ENCODE assay signal across 21 cellular contexts in genomic region chr3:128367221-128367620, GRCh38.
A peak's percentile ranks its signal among the peaks of the same experiment; 100 is the strongest.
DNase-seq lines count a peak whose midpoint lies in the region; ATAC-seq and TF ChIP-seq lines count a peak whose summit lies in the region.
"Had no signal": no experiment of that assay in that cellular context is flagged by ENCODE, and none has a peak within 500 bp of the region (broad histone marks: within the 10 kb centered on the region; RNA-seq: fewer than 3 reads in every experiment).

No MANE protein-coding gene starts in this region.

- no peaks in the 10 kb centered on the region for H3K9me3 ChIP-seq in heart right ventricle
- no peaks in the 10 kb centered on the region for H3K9me3 ChIP-seq in HEK293 (ENCODE audit: control insufficient read depth, insufficient read depth, low read depth, low read length)
- H3K9me3 ChIP-seq in spleen = no peaks in the 10 kb centered on the region
- H3K9me3 ChIP-seq: SJSA1 had no signal

- H3K4me1 ChIP-seq in heart right ventricle (peaks cover 20 to 83% (median 67%) of the 10 kb centered on the region in 9 donors), HEK293 (ENCODE audit: control insufficient read depth, insufficient read depth, low read length) (no peaks in the 10 kb centered on the region), spleen (peaks cover 0 to 25% (median 11%) of the 10 kb centered on the region in 6 donors)

- ATAC-seq in heart right ventricle (no peak), left cardiac atrium (no peak), GM18511 (IDR thresholded peaks at IDR 0.05; ENCODE audit: unreplicated experiment) (no peak)
- ATAC-seq: HepG2 had no signal

- TF ChIP-seq POLR2A in spleen (IDR thresholded peaks at IDR 0.05) = no peak

- 93 to 94% methylated on average over 5 of the region's 5 CpGs for WGBS in heart right ventricle, 2 donors
- 89 to 100% (median 91%) methylated on average over 3 to 5 of the region's 5 CpGs for WGBS in spleen, 5 donors

- intact Hi-C loops in heart right ventricle (cut with DNase I) (no loop called here), left cardiac atrium (cut with DNase I) (no loop called here), spleen (cut with DNase I; ENCODE audit: low total_unique reads) (no loop called here)

- POLR2A ChIA-PET in HEK293 (lab: Yijun Ruan, JAX) = no interaction called here

- H3K36me3 ChIP-seq in heart right ventricle (peaks cover 0 to 8% (median 0%) of the 10 kb centered on the region in 9 donors), HEK293 (ENCODE audit: control insufficient read depth in 2 of 2, insufficient read depth in 1 of 2, low read length in 2 of 2) (no peaks in the 10 kb centered on the region), spleen (peaks cover 0 to 58% (median 0%) of the 10 kb centered on the region in 6 donors)
- H3K36me3 ChIP-seq: SJSA1 had no signal

- CTCF ChIA-PET in HEK293 (lab: Yijun Ruan, JAX) = no interaction called here

- no peak for DNase-seq in heart right ventricle
- DNase-seq in left cardiac atrium = no peak
- DNase-seq in cerebellum (ENCODE audit: low spot score) = peak; percentile 30
- DNase-seq in spleen = peak; percentile 52
- no peak for DNase-seq in activated CD8-positive, alpha-beta memory T cell treated with anti-CD3 and anti-CD28 coated beads, Interleukin-2, amount 50 U/mL, for 4 hours
- DNase-seq in GM19238 (ENCODE audit: insufficient read length, low spot score) = no peak
- DNase-seq: Calu3; CD8-positive, alpha-beta memory T cell; GF-D8; KBM-7; MM.1S; NCI-H1048; NCI-H1417 treated with DMSO at 0.1 percent for 48 hours; NCI-H1930; NCI-H510A had no signal

- H3K4me3 ChIP-seq in heart right ventricle (no peak overlapping the region), HEK293 (ENCODE audit: low read depth, low read length) (no peak overlapping the region), spleen (no peak overlapping the region)
- H3K4me3 ChIP-seq: SJSA1 had no signal

- H3K27me3 ChIP-seq in heart right ventricle (no peaks in the 10 kb centered on the region), spleen (replicated peaks in 1 of 7) (no peaks in the 10 kb centered on the region)
- H3K27me3 ChIP-seq: SJSA1 had no signal

- H3K27ac ChIP-seq in heart right ventricle = peak overlapping the region in 9 of 10 donors; percentile 36 to 86 (median 76)
- H3K27ac ChIP-seq in HEK293 (ENCODE audit: extremely low read depth, low read depth, low read length) = no peak overlapping the region
- no peak overlapping the region for H3K27ac ChIP-seq in spleen
- H3K27ac ChIP-seq: C4-2B, HL-60, SJSA1 had no signal

- TF ChIP-seq CTCF in heart right ventricle (IDR thresholded peaks at IDR 0.05) (no peak), HEK293 (tag by site-specific recombination; IDR thresholded peaks at IDR 0.05) (no peak), spleen (IDR thresholded peaks at IDR 0.05 in 8 of 11, conservative IDR thresholded peaks at IDR 0.05 in 3 of 11) (no peak)

TF ChIP-seq in HEK293, 187 proteins besides CTCF, POLR2A, EP300 and RAD21:
- TF ChIP-seq ZNF280D (tag by site-specific recombination; IDR thresholded peaks at IDR 0.05) (no peak), ZIC2 (tag by site-specific recombination; IDR thresholded peaks at IDR 0.05) (peak; percentile 62), REST (tag by site-specific recombination; IDR thresholded peaks at IDR 0.05) (no peak), ZNF214 (tag by site-specific recombination; IDR thresholded peaks at IDR 0.05; ENCODE audit: borderline replicate concordance) (no peak)
TF ChIP-seq in HEK293: peak in this region for 1.

Comparison
In these comparisons a context has a peak if more than half of its experiments do, and no peak if none do; other contexts are left out.
1. DNase-seq: peak in cerebellum (single experiment) and spleen (single experiment); none in heart right ventricle (0 of 2), left cardiac atrium (single experiment), activated CD8-positive, alpha-beta memory T cell treated with anti-CD3 and anti-CD28 coated beads, Interleukin-2, amount 50 U/mL, for 4 hours (single experiment) and GM19238 (single experiment).
2. H3K27ac ChIP-seq: peak in heart right ventricle (9 of 10); none in HEK293 (single experiment) and spleen (0 of 8).